ENCODE assay signal across 1 cellular context in genomic region chr9:135179041-135179440, GRCh38.
TF ChIP-seq lines count a peak whose summit lies in the region.

No MANE protein-coding gene starts in this region.

TF ChIP-seq in IMR-90, 13 proteins besides CTCF, POLR2A, EP300 and RAD21 (continued from another document):
- TF ChIP-seq CEBPB (IDR thresholded peaks at IDR 0.05; ENCODE audit: low read depth, low read length) = no peak
- TF ChIP-seq RFX5 (IDR thresholded peaks at IDR 0.05; ENCODE audit: low read depth, low read length) = no peak
- TF ChIP-seq NFE2L2 (IDR thresholded peaks at IDR 0.05; ENCODE audit: low read depth, low read length) = no peak
- no peak for TF ChIP-seq MAFK (IDR thresholded peaks at IDR 0.05; ENCODE audit: low read depth, low read length)
